Comparison of ENCODE assay signal across 8 cellular contexts in genomic region chr4:119040711-119041185, GRCh38.
DNase-seq lines count a peak whose midpoint lies in the region; ATAC-seq and TF ChIP-seq lines count a peak whose summit lies in the region.

No MANE protein-coding gene starts in this region.

- H3K36me3 ChIP-seq in RWPE2 (ENCODE audit: low read depth) (no peaks in the 10 kb centered on the region), neuronal stem cell (replicated peaks in 1 of 2; ENCODE audit: control insufficient read depth in 2 of 2, insufficient read depth in 2 of 2, low read length in 2 of 2) (no peaks in the 10 kb centered on the region)

- H3K27me3 ChIP-seq in RWPE2 (ENCODE audit: insufficient read depth, poor library complexity, severe bottlenecking): no peaks in the 10 kb centered on the region
- H3K27me3 ChIP-seq in neuronal stem cell (ENCODE audit: control insufficient read depth in 3 of 3, insufficient read depth in 3 of 3, low read depth in 1 of 3, low read length in 3 of 3): no peaks in the 10 kb centered on the region

- DNase-seq in ACHN (peak; percentile 77), RWPE2 (ENCODE audit: low spot score) (no peak), fibroblast of the aortic adventitia (ENCODE audit: low read depth) (peak; percentile 91), neuronal stem cell (ENCODE audit: low spot score) (no peak), NCI-H345 treated with DMSO at 0.1 percent for 48 hours (lab: John Stamatoyannopoulos, UW; ENCODE audit: unreplicated experiment) (no peak), OCI-M2 (lab: John Stamatoyannopoulos, UW; ENCODE audit: unreplicated experiment) (no peak)

- H2AK5ac ChIP-seq in neuronal stem cell (ENCODE audit: low read depth, low read length): no peak overlapping the region

- peak; percentile 60; the same call in 2 of the 3 replicates for ATAC-seq in RWPE2 (ENCODE audit: low read depth)
- ATAC-seq in HG02571 (IDR thresholded peaks at IDR 0.05; ENCODE audit: unreplicated experiment): no peak
- no peak for ATAC-seq in GM19455 (IDR thresholded peaks at IDR 0.05; ENCODE audit: unreplicated experiment)

- no peak overlapping the region for H3K23ac ChIP-seq in neuronal stem cell (ENCODE audit: low read depth, low read length, poor library complexity)

- H3K4me3 ChIP-seq in RWPE2 (ENCODE audit: severe bottlenecking) (no peak overlapping the region), fibroblast of the aortic adventitia (ENCODE audit: low read depth, low read length) (no peak overlapping the region), neuronal stem cell (ENCODE audit: low read length in 2 of 2) (no peak overlapping the region)

- H3K4me2 ChIP-seq in neuronal stem cell (ENCODE audit: insufficient read depth, low read length, poor library complexity, severe bottlenecking): no peak overlapping the region

- peak overlapping the region; percentile 69 for H2AFZ ChIP-seq in neuronal stem cell (ENCODE audit: low read length)

- no peak overlapping the region for H2BK12ac ChIP-seq in neuronal stem cell (ENCODE audit: low read length)

- H2BK5ac ChIP-seq in neuronal stem cell (ENCODE audit: low read length): no peak overlapping the region

- H3K9ac ChIP-seq in neuronal stem cell (ENCODE audit: low read depth, low read length, poor library complexity): no peak overlapping the region

- no peak overlapping the region for H3K27ac ChIP-seq in RWPE2 (ENCODE audit: poor library complexity, severe bottlenecking)
- H3K27ac ChIP-seq in neuronal stem cell (replicated peaks; ENCODE audit: low read length): no peak overlapping the region

- TF ChIP-seq CTCF in RWPE2 (IDR thresholded peaks at IDR 0.05; ENCODE audit: poor library complexity, severe bottlenecking) (no peak), fibroblast of the aortic adventitia (IDR thresholded peaks at IDR 0.05; ENCODE audit: insufficient read depth, low read length) (no peak)

- no peak overlapping the region for H3K4ac ChIP-seq in neuronal stem cell (ENCODE audit: low read length)

- H4K8ac ChIP-seq in neuronal stem cell (ENCODE audit: low read depth, low read length): no peak overlapping the region

- no peaks in the 10 kb centered on the region for H3K9me3 ChIP-seq in RWPE2 (ENCODE audit: severe bottlenecking)
- no peaks in the 10 kb centered on the region for H3K9me3 ChIP-seq in neuronal stem cell (replicated peaks in 1 of 2; ENCODE audit: control insufficient read depth in 2 of 2, insufficient read depth in 1 of 2, low read depth in 1 of 2, low read length in 2 of 2)

- H3K4me1 ChIP-seq in RWPE2 (ENCODE audit: insufficient read depth, poor library complexity, severe bottlenecking) (peaks cover 8% of the 10 kb centered on the region), neuronal stem cell (ENCODE audit: control insufficient read depth in 2 of 2, insufficient read depth in 1 of 2, low read depth in 1 of 2, low read length in 2 of 2) (peaks cover 0 to 2% of the 10 kb centered on the region in 2 donors)

- no peak overlapping the region for H3K14ac ChIP-seq in neuronal stem cell (ENCODE audit: low read length)

- H2BK120ac ChIP-seq in neuronal stem cell (ENCODE audit: low read depth, low read length): no peak overlapping the region

- no CpG with 5 or more reads among the region's 2 CpGs for WGBS in neuronal stem cell (ENCODE audit: extremely low coverage in 2 of 2, insufficient read length in 2 of 2, insufficient replicate concordance in 1 of 2), 2 donors

- H4K91ac ChIP-seq in neuronal stem cell (ENCODE audit: low read depth, low read length, poor library complexity): no peak overlapping the region

- H3K18ac ChIP-seq in neuronal stem cell (ENCODE audit: low read length): no peak overlapping the region

- no peaks in the 10 kb centered on the region for H3K79me1 ChIP-seq in neuronal stem cell (ENCODE audit: low read depth, low read length)

- in situ Hi-C loops in ACHN (cut with HindIII; ENCODE audit: low pct_ligation_motif_present, low pct_unique_long_range_greater_than_20kb, low sequenced_read_pairs): no loop called here

- no peak overlapping the region for H2BK15ac ChIP-seq in neuronal stem cell (ENCODE audit: low read length)

Comparison
In these comparisons a context has a peak if more than half of its experiments do, and no peak if none do; other contexts are left out.
1. DNase-seq: peak in ACHN (single experiment) and fibroblast of the aortic adventitia (single experiment); none in RWPE2 (single experiment), neuronal stem cell (single experiment), NCI-H345 treated with DMSO at 0.1 percent for 48 hours (single experiment) and OCI-M2 (single experiment).